ENCODE assay signal across 9 cellular contexts in the genomic region with DNA sequence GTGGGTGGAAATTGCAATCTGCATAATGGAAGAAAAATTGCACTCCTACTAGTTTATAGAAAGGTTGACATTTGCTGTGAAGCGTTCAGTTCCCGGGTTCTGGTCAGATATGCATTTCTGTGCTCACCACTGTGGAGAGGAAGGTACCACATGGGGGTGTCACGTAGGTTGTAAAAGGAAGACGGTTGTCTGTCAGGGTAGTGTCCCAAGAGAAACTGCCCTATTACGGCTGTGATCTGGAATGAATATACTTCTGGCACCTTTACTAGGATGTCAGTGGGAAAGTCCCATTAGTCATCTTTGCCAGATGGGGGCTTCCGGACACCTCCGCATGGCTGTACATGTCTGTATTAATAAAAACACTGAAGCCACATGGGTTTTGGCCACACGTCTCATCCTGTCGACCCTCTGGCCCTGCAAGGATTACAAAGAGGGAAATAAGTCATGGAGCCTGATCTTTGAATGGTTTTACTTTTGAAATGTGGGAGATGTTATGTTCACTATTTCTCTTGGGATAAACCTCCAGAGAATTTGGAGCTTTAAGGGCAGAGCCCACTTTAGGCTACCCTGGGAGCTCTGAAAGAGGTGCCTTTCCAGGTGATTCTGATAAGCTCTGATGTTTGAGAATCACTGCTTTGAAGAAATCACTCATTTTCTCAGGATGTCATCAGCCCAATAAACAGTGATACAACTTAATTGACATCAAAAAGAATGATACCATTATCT.
DNase-seq lines count a peak whose midpoint lies in the region; ATAC-seq and TF ChIP-seq lines count a peak whose summit lies in the region.
"Had no signal": no experiment of that assay in that cellular context is flagged by ENCODE, and none has a peak within 500 bp of the region (broad histone marks: within the 10 kb centered on the region; RNA-seq: fewer than 3 reads in every experiment).

No MANE protein-coding gene starts in this region.

- no peak for TF ChIP-seq CTCF in osteoblast (IDR thresholded peaks at IDR 0.05; ENCODE audit: extremely low read depth, low read depth, low read length)
- TF ChIP-seq CTCF in tibial artery (IDR thresholded peaks at IDR 0.05) = no peak
- no peak for TF ChIP-seq CTCF in colonic mucosa (IDR thresholded peaks at IDR 0.05)

- H4K20me1 ChIP-seq in osteoblast (ENCODE audit: insufficient read depth, low read length) = no peaks in the 10 kb centered on the region

- H3K27ac ChIP-seq in osteoblast (ENCODE audit: low read depth, low read length) (no peak overlapping the region), tibial artery (no peak overlapping the region), colonic mucosa (no peak overlapping the region)

- intact Hi-C loops in tibial artery (cut with DNase I; ENCODE audit: low total_unique reads) = no loop called here
- intact Hi-C loops in colonic mucosa (cut with DNase I) = no loop called here

- H3K4me3 ChIP-seq in osteoblast (ENCODE audit: insufficient read depth, low read length) (peak overlapping the region; percentile 14), tibial artery (no peak overlapping the region), colonic mucosa (no peak overlapping the region)

- ATAC-seq in HG03066 (IDR thresholded peaks at IDR 0.05; ENCODE audit: low read depth, unreplicated experiment) = peak; percentile 74

- peaks cover 4% of the 10 kb centered on the region for H3K4me1 ChIP-seq in osteoblast (ENCODE audit: insufficient read depth, low read length)
- no peaks in the 10 kb centered on the region for H3K4me1 ChIP-seq in tibial artery
- no peaks in the 10 kb centered on the region for H3K4me1 ChIP-seq in colonic mucosa

- H3K9ac ChIP-seq in colonic mucosa (ENCODE audit: low read depth in 2 of 2, low read length in 2 of 2) = no peak overlapping the region

- no peaks in the 10 kb centered on the region for H3K36me3 ChIP-seq in osteoblast (ENCODE audit: insufficient read depth, low read length)
- no peaks in the 10 kb centered on the region for H3K36me3 ChIP-seq in tibial artery
- no peaks in the 10 kb centered on the region for H3K36me3 ChIP-seq in colonic mucosa

- no peaks in the 10 kb centered on the region for H3K79me2 ChIP-seq in osteoblast (ENCODE audit: insufficient read depth, low read length)

- H3K4me2 ChIP-seq in osteoblast (ENCODE audit: insufficient read depth, low read length) = peak overlapping the region; percentile 33

- TF ChIP-seq POLR2A in GM19099 (IDR thresholded peaks at IDR 0.05; ENCODE audit: extremely low read depth, insufficient read length, low read depth) = peak; percentile 25

- DNase-seq in activated T-cell treated with anti-CD3 and anti-CD28 coated beads for 4 hours (peak; percentile 28), osteoblast (ENCODE audit: insufficient read length, low spot score, missing footprints) (no peak), tibial artery (no peak), colonic mucosa (no peak), SIG-M5 (lab: John Stamatoyannopoulos, UW) (no peak), SW 1271 (lab: John Stamatoyannopoulos, UW) (no peak)
- DNase-seq: left cardiac atrium had no signal

- no peak overlapping the region for H2AFZ ChIP-seq in osteoblast (ENCODE audit: low read length)

- H3K9me3 ChIP-seq in osteoblast (ENCODE audit: low read depth, low read length) (no peaks in the 10 kb centered on the region), tibial artery (no peaks in the 10 kb centered on the region), colonic mucosa (no peaks in the 10 kb centered on the region)

- no peaks in the 10 kb centered on the region for H3K27me3 ChIP-seq in osteoblast (ENCODE audit: insufficient read depth, low read length)
- H3K27me3 ChIP-seq in tibial artery = no peaks in the 10 kb centered on the region
- H3K27me3 ChIP-seq in colonic mucosa = no peaks in the 10 kb centered on the region
